ENCODE assay signal across 1 cellular context in the genomic region with DNA sequence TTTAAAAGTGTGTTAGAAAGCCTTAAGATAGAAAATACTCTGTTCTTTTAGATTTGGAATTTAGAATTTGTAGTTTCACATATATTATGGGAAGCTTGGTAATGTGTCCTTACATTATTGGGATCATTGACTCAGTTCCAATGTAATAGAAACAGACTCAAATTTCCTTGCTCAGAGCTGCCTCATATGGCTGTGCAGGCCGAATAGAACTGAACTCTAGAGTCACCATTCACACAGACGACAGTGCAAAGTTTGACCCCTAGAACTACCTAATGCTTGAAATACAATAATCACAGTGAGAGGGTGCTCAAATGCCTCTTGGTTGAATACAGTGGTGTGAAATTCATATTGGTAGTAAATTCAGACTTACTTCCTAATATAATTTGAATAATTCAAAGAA.
TF ChIP-seq lines count a peak whose summit lies in the region.

No MANE protein-coding gene starts in this region.

TF ChIP-seq in K562, 482 proteins besides CTCF, POLR2A, EP300 and RAD21 (continued from another document):
- TF ChIP-seq, protein P1, sequence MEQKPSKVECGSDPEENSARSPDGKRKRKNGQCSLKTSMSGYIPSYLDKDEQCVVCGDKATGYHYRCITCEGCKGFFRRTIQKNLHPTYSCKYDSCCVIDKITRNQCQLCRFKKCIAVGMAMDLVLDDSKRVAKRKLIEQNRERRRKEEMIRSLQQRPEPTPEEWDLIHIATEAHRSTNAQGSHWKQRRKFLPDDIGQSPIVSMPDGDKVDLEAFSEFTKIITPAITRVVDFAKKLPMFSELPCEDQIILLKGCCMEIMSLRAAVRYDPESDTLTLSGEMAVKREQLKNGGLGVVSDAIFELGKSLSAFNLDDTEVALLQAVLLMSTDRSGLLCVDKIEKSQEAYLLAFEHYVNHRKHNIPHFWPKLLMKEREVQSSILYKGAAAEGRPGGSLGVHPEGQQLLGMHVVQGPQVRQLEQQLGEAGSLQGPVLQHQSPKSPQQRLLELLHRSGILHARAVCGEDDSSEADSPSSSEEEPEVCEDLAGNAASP (IDR thresholded peaks at IDR 0.05): no peak
TF ChIP-seq in K562: peak in this region for 0.
